ENCODE assay signal across 10 cellular contexts in the genomic region with DNA sequence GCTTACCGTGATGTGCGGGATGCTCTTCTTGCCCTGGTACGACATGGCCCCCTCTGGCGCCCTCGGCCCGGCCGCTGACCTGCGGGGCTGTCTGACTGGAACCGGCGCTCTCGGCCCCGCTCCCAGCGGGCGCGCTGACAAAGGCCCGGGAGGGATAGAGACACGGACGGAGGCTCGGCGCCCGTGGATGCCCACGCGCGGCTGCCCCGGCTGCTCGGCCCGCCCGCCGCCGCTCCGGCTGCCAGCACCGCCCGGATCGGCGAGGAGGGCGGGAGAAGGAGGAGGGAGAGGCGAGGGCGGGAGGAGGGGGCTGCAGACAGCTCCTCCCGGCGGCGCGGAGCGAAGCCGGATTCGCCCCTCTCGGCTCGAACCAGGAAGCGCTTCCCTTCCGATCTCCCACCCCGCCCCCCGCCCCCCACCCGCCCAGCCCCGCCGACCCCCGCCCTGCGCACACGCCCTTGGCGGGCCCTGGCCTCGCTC. TPM values are rescaled to one million over a fixed set of nuclear protein-coding genes. Genes with fewer than 3 reads are reported as not detected.
DNase-seq lines count a peak whose midpoint lies in the region; ATAC-seq, FAIRE-seq and TF ChIP-seq lines count a peak whose summit lies in the region.
"Had no signal": no experiment of that assay in that cellular context is flagged by ENCODE, and none has a peak within 500 bp of the region (broad histone marks: within the 10 kb centered on the region; RNA-seq: fewer than 3 reads in every experiment).

No MANE protein-coding gene starts in this region.

- BruUV-seq in OCI-LY7 (replicated peaks; lab: Mats Ljungman, UMichigan): no TSS peak

- H3K79me2 ChIP-seq in OCI-LY7 (ENCODE audit: insufficient read depth, low read depth, low read length): no peaks in the 10 kb centered on the region

- no peak overlapping the region for H2AFZ ChIP-seq in OCI-LY7 (ENCODE audit: low read length)

- WGBS in esophagus squamous epithelium, 2 donors: 0 to 3% methylated on average over 1 to 18 of the region's 59 CpGs
- 1% methylated on average over 11 to 58 of the region's 59 CpGs for WGBS in pancreas, 2 donors

- no peak for FAIRE-seq in pancreas (lab: Jason Lieb, UNC)
- FAIRE-seq: G401.6 had no signal

- no peak overlapping the region for H3K27ac ChIP-seq in esophagus squamous epithelium
- no peak overlapping the region for H3K27ac ChIP-seq in pancreas
- H3K27ac ChIP-seq in OCI-LY7 (ENCODE audit: low read depth, low read length, poor library complexity, severe bottlenecking): no peak overlapping the region

- no peak for TF ChIP-seq POLR2A in esophagus squamous epithelium (IDR thresholded peaks at IDR 0.05)

- no peaks in the 10 kb centered on the region for H3K36me3 ChIP-seq in esophagus squamous epithelium
- no peaks in the 10 kb centered on the region for H3K36me3 ChIP-seq in pancreas
- no peaks in the 10 kb centered on the region for H3K36me3 ChIP-seq in OCI-LY7 (ENCODE audit: insufficient read depth, low read length)

- ATAC-seq in pancreas: peak in 3 of 4 donors; percentile 24 to 59 (median 47)
- ATAC-seq in HG03432 (IDR thresholded peaks at IDR 0.05; ENCODE audit: unreplicated experiment): no peak
- no peak for ATAC-seq in GM21786 (IDR thresholded peaks at IDR 0.05; ENCODE audit: unreplicated experiment)

- H3K4me3 ChIP-seq in esophagus squamous epithelium (peak overlapping the region; percentile 20 to 63 (median 38)), pancreas (peak overlapping the region in 3 of 4 donors; percentile 1 to 42 (median 21)), OCI-LY7 (ENCODE audit: low read depth, low read length, poor library complexity, severe bottlenecking) (no peak overlapping the region)

- peaks cover 12 to 81% (median 36%) of the 10 kb centered on the region in 4 donors for H3K27me3 ChIP-seq in esophagus squamous epithelium
- peaks cover 4 to 44% (median 9%) of the 10 kb centered on the region in 4 donors for H3K27me3 ChIP-seq in pancreas

- DNase-seq in D341Med (ENCODE audit: low spot score) (peak; percentile 82), NCI-H2196 treated with DMSO at 0.1 percent for 48 hours (lab: John Stamatoyannopoulos, UW; ENCODE audit: unreplicated experiment) (peak; percentile 73), esophagus squamous epithelium (lab: John Stamatoyannopoulos, UW) (no peak), pancreas (peak in 1 of 6 donors; percentile 69), OCI-LY7 (ENCODE audit: low spot score) (no peak)
- no peak for DNase-seq in activated naive CD4-positive, alpha-beta T cell treated with anti-CD3 and anti-CD28 coated beads, Interleukin-2, amount 50 U/mL, for 16 hours
- DNase-seq: activated gamma-delta T cell had no signal

- CTCF ChIA-PET in OCI-LY7 (lab: Charles Lee; ENCODE audit: unreplicated experiment): no interaction called here

- TF ChIP-seq CTCF in esophagus squamous epithelium (IDR thresholded peaks at IDR 0.05): no peak
- TF ChIP-seq CTCF in pancreas (IDR thresholded peaks at IDR 0.05): no peak
- no peak for TF ChIP-seq CTCF in OCI-LY7 (conservative IDR thresholded peaks at IDR 0.05; ENCODE audit: low read length)

- H3K9me2 ChIP-seq in OCI-LY7 (ENCODE audit: insufficient read depth, low read length): no peaks in the 10 kb centered on the region

- H4K20me1 ChIP-seq in OCI-LY7 (ENCODE audit: insufficient read depth, low read length): no peaks in the 10 kb centered on the region

- H3K4me2 ChIP-seq in OCI-LY7 (ENCODE audit: low read length): no peak overlapping the region

- intact Hi-C loops in esophagus squamous epithelium (cut with DNase I): no loop called here
- intact Hi-C loops in pancreas (cut with DNase I): no loop called here
- intact Hi-C loops in OCI-LY7 (cut with micrococcal nuclease; ENCODE audit: unreplicated experiment): no loop called here

- no peaks in the 10 kb centered on the region for H3K9me3 ChIP-seq in esophagus squamous epithelium
- H3K9me3 ChIP-seq in pancreas: no peaks in the 10 kb centered on the region
- no peaks in the 10 kb centered on the region for H3K9me3 ChIP-seq in OCI-LY7 (ENCODE audit: low read length)

- POLR2A ChIA-PET in OCI-LY7 (lab: Charles Lee): no interaction called here

- H3K4me1 ChIP-seq in esophagus squamous epithelium (peaks cover 13 to 72% (median 22%) of the 10 kb centered on the region in 3 donors), pancreas (peaks cover 0 to 5% (median 0%) of the 10 kb centered on the region in 3 donors), OCI-LY7 (ENCODE audit: insufficient read depth, low read length, poor library complexity, severe bottlenecking) (no peaks in the 10 kb centered on the region)

RNA-seq across cellular contexts. Expression of gene CRMP1, which starts 4.6 kb away (rescaled TPM):
- total RNA-seq in esophagus squamous epithelium (1 to 10 TPM in 3 of 4 donors, not detected in 1; 2.1 to 5.0 (median 4.7) TPM), pancreas (1 to 10 TPM in 3 of 6 donors, under 1 TPM in 3; 0.69 to 3.5 (median 1.4) TPM), OCI-LY7 (2022) (not detected in 2 replicates)
- polyA plus RNA-seq in pancreas: 10 to 100 TPM in 1 of 2 donors, 1 to 10 TPM in 1; 4.6 to 21.4 TPM
- not detected in 2 replicates for total RNA-seq in OCI-LY7 (2014; rRNA removed; shearing (Covaris generic))

Comparison
In these comparisons a context has a peak if more than half of its experiments do, and no peak if none do; other contexts are left out.
1. DNase-seq: peak in D341Med (single experiment) and NCI-H2196 treated with DMSO at 0.1 percent for 48 hours (single experiment); none in esophagus squamous epithelium (single experiment), activated naive CD4-positive, alpha-beta T cell treated with anti-CD3 and anti-CD28 coated beads, Interleukin-2, amount 50 U/mL, for 16 hours (single experiment) and OCI-LY7 (single experiment).
2. ATAC-seq: peak in pancreas (3 of 4); none in HG03432 (single experiment) and GM21786 (single experiment).